In genomic region chr16:11258553-11259287, GRCh38 we compare ENCODE assay signal across 9 cellular contexts. TPM values are rescaled to one million over a fixed set of nuclear protein-coding genes. Genes with fewer than 3 reads are reported as not detected.
DNase-seq lines count a peak whose midpoint lies in the region; ATAC-seq and TF ChIP-seq lines count a peak whose summit lies in the region.
"Had no signal": no experiment of that assay in that cellular context is flagged by ENCODE, and none has a peak within 500 bp of the region (broad histone marks: within the 10 kb centered on the region; RNA-seq: fewer than 3 reads in every experiment).

No MANE protein-coding gene starts in this region.

- H3K27ac ChIP-seq in adrenal gland (peak overlapping the region in 1 of 5 donors; percentile 30), lower lobe of right lung (peak overlapping the region; percentile 40)

- TF ChIP-seq CTCF in adrenal gland (IDR thresholded peaks at IDR 0.05): no peak
- no peak for TF ChIP-seq CTCF in lower lobe of right lung (IDR thresholded peaks at IDR 0.05)

- intact Hi-C loops in adrenal gland (cut with DNase I) (loop anchor here (5.0 to 10.0 kb wide), 3 partner anchors 96 to 291 kb away; no protein-coding TSS in a partner anchor), lower lobe of right lung (cut with DNase I) (no loop called here)

- H3K9me3 ChIP-seq in adrenal gland (replicated peaks in 1 of 3): no peaks in the 10 kb centered on the region
- H3K9me3 ChIP-seq in lower lobe of right lung: no peaks in the 10 kb centered on the region

- no peak for ATAC-seq in lower lobe of right lung

- TF ChIP-seq POLR2A in adrenal gland (IDR thresholded peaks at IDR 0.05): no peak

- no peak overlapping the region for H3K4me3 ChIP-seq in adrenal gland
- H3K4me3 ChIP-seq in lower lobe of right lung: peak overlapping the region; percentile 37

- 44 to 67% (median 45%) methylated on average over 7 to 10 of the region's 10 CpGs for WGBS in adrenal gland, 4 donors

- H3K4me1 ChIP-seq in adrenal gland (replicated peaks in 1 of 2) (peaks cover 0 to 38% of the 10 kb centered on the region in 2 donors), lower lobe of right lung (peaks cover 42% of the 10 kb centered on the region)

- H3K36me3 ChIP-seq in adrenal gland (replicated peaks in 1 of 2) (no peaks in the 10 kb centered on the region), lower lobe of right lung (no peaks in the 10 kb centered on the region)

- DNase-seq in stimulated activated CD4-positive, alpha-beta T cell treated with anti-CD3 and anti-CD28 coated beads, Interleukin-4, amount 100 ng/mL, for 24 hours: peak; percentile 44
- DNase-seq in stimulated activated CD4-positive, alpha-beta T cell treated with anti-CD3 and anti-CD28 coated beads, Interleukin-1b, Interleukin-23, amount 100 ng/mL, for 48 hours: no peak
- peak; percentile 53 to 84 (median 67) for DNase-seq in adrenal gland
- peak; percentile 67 for DNase-seq in lower lobe of right lung
- no peak for DNase-seq in NCI-H2107 (lab: John Stamatoyannopoulos, UW)
- no peak for DNase-seq in NCI-H510A treated with DMSO at 0.1 percent for 48 hours (lab: John Stamatoyannopoulos, UW)
- DNase-seq in COLO668 (lab: John Stamatoyannopoulos, UW; ENCODE audit: unreplicated experiment): no peak
- DNase-seq in HuH-7 (ENCODE audit: low spot score): no peak
- DNase-seq: NCI-H2171 treated with DMSO at 0.1 percent for 48 hours had no signal

- H3K27me3 ChIP-seq in adrenal gland: no peaks in the 10 kb centered on the region
- no peaks in the 10 kb centered on the region for H3K27me3 ChIP-seq in lower lobe of right lung (ENCODE audit: low read depth)

RNA-seq across cellular contexts. Expression of gene SOCS1, which starts 2.7 kb away (rescaled TPM):
- 1 to 10 TPM; 1.6 to 8.3 (median 5.1) TPM for total RNA-seq in adrenal gland
- 10 to 100 TPM in 1 of 3 donors, 1 to 10 TPM in 1, under 1 TPM in 1; 0.53 to 11.9 (median 6.0) TPM for polyA plus RNA-seq in adrenal gland
- 17.8 TPM for total RNA-seq in lower lobe of right lung

RNA-seq across cellular contexts. Expression of gene TNP2, which starts 10.4 kb away (rescaled TPM):
- total RNA-seq in adrenal gland (not detected), lower lobe of right lung (not detected)
- not detected for polyA plus RNA-seq in adrenal gland

RNA-seq across cellular contexts. Expression of gene PRM3, which starts 14.7 kb away (rescaled TPM):
- total RNA-seq in adrenal gland (not detected), lower lobe of right lung (not detected)
- polyA plus RNA-seq in adrenal gland: not detected

RNA-seq across cellular contexts. Expression of gene PRM2, which starts 17.6 kb away (rescaled TPM):
- not detected for total RNA-seq in adrenal gland
- not detected for polyA plus RNA-seq in adrenal gland
- total RNA-seq in lower lobe of right lung: not detected

RNA-seq across cellular contexts. Expression of gene PRM1, which starts 22.4 kb away (rescaled TPM):
- not detected for total RNA-seq in adrenal gland
- not detected for polyA plus RNA-seq in adrenal gland
- not detected for total RNA-seq in lower lobe of right lung

Comparison
In these comparisons a context has a peak if more than half of its experiments do, and no peak if none do; other contexts are left out.
1. DNase-seq: peak in stimulated activated CD4-positive, alpha-beta T cell treated with anti-CD3 and anti-CD28 coated beads, Interleukin-4, amount 100 ng/mL, for 24 hours (single experiment), adrenal gland (7 of 7) and lower lobe of right lung (single experiment); none in stimulated activated CD4-positive, alpha-beta T cell treated with anti-CD3 and anti-CD28 coated beads, Interleukin-1b, Interleukin-23, amount 100 ng/mL, for 48 hours (single experiment), NCI-H2107 (single experiment), NCI-H510A treated with DMSO at 0.1 percent for 48 hours (single experiment), COLO668 (single experiment) and HuH-7 (single experiment).